17 cellular contexts compared by ENCODE assay signal in the genomic region with DNA sequence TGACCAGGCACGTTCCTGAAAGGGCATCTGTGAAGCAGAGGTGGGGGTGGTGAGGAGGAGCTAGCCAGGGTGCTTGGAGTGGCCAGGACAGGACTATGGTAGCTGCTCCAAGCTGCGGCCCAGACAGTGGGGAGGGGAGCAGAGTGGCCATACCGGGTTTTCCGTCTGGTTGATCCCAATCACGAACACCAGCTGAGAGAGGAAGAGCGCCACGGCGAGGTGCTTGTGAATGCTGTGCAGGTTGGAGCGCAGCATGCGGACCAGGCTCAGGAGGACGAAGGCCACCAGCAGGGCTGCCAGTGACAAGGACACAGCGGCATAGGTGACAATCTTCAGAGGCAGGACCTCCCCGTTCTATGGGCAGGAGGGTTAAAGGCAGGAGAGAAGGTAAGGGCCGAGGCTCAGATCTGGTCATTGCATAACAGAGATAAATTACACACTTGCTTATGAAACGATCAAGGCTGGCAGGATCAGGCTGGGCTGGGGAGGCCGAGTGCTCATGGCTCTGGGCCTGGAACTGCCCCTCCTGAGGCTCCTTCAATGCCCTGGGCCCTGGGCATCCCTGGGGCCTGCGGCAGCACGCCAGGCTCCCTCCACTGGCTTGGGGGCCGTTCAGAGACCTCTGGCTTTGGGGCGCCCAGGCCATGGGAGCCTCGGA. TPM values are rescaled to one million over a fixed set of nuclear protein-coding genes. Genes with fewer than 3 reads are reported as not detected.
DNase-seq lines count a peak whose midpoint lies in the region; ATAC-seq and TF ChIP-seq lines count a peak whose summit lies in the region.
"Had no signal": no experiment of that assay in that cellular context is flagged by ENCODE, and none has a peak within 500 bp of the region (broad histone marks: within the 10 kb centered on the region; RNA-seq: fewer than 3 reads in every experiment).

No MANE protein-coding gene starts in this region.

- intact Hi-C loops in Right ventricle myocardium superior (cut with DNase I) (no loop called here), posterior cingulate gyrus (cut with DNase I) (no loop called here)

- H3K9ac ChIP-seq in neural progenitor cell, result no peak overlapping the region
- H3K9ac ChIP-seq: GM23248 had no signal

- DNase-seq in Right ventricle myocardium superior, result no peak
- DNase-seq in right atrium auricular region (ENCODE audit: low spot score), result no peak
- no peak for DNase-seq in hepatocyte (ENCODE audit: low spot score)
- DNase-seq in neural progenitor cell (ENCODE audit: low spot score), result no peak
- no peak for DNase-seq in KBM-7
- no peak for DNase-seq in activated CD4-positive, alpha-beta T cell treated with anti-CD3 and anti-CD28 coated beads, Interleukin-2, amount 50 U/mL, for 4 hours
- no peak for DNase-seq in posterior cingulate gyrus
- DNase-seq: activated effector memory CD4-positive, alpha-beta T cell treated with anti-CD3 and anti-CD28 coated beads, Interleukin-2, amount 50 U/mL, for 16 hours; amygdala; CD4-positive, CD25-positive, alpha-beta regulatory T cell; NCI-H2081 treated with DMSO at 0.1 percent for 48 hours; NCI-H774; retina; stimulated activated CD4-positive, alpha-beta T cell treated with anti-CD3 and anti-CD28 coated beads, Interleukin-2, amount 100 ng/mL, for 24 hours; WERI-Rb-1 had no signal

- WGBS in hepatocyte (ENCODE audit: low lambda C conversion rate, missing lambda C conversion rate), result 87% methylated on average over 21 of the region's 21 CpGs

- peak overlapping the region; percentile 77 for H3K4me3 Mint-ChIP-seq in neural progenitor cell

- peaks cover 22% of the 10 kb centered on the region for H3K9me3 Mint-ChIP-seq in neural progenitor cell

- H3K36me3 Mint-ChIP-seq in neural progenitor cell, result peaks cover 43% of the 10 kb centered on the region

- ATAC-seq in Right ventricle myocardium superior (ENCODE audit: poor library complexity) (peak; percentile 28), HG03439 (IDR thresholded peaks at IDR 0.05; ENCODE audit: unreplicated experiment) (no peak)

- H3K27ac Mint-ChIP-seq in neural progenitor cell, result peak overlapping the region; percentile 99
- H3K27ac Mint-ChIP-seq: CD4-positive, CD25-positive, alpha-beta regulatory T cell had no signal

- H3K27me3 Mint-ChIP-seq in neural progenitor cell (ENCODE audit: insufficient read depth, low read depth), result peaks cover 13% of the 10 kb centered on the region

- in situ Hi-C loops in KBM-7 (cut with MboI; ENCODE audit: low pct_unique_long_range_greater_than_20kb, low sequenced_read_pairs), result no loop called here

- H3K9me2 ChIP-seq in hepatocyte (replicated peaks; ENCODE audit: insufficient read depth), result no peaks in the 10 kb centered on the region

- H3K9me3 ChIP-seq in right atrium auricular region, result peaks cover 0 to 9% of the 10 kb centered on the region in 2 donors
- peaks cover 5% of the 10 kb centered on the region for H3K9me3 ChIP-seq in hepatocyte (ENCODE audit: low read depth)
- H3K9me3 ChIP-seq in neural progenitor cell (ENCODE audit: low read depth), result peaks cover 5% of the 10 kb centered on the region

- H3K27me3 ChIP-seq in right atrium auricular region (no peaks in the 10 kb centered on the region), hepatocyte (no peaks in the 10 kb centered on the region), neural progenitor cell (peaks cover 22% of the 10 kb centered on the region)

- H3K4me3 ChIP-seq in right atrium auricular region (no peak overlapping the region), hepatocyte (no peak overlapping the region), neural progenitor cell (no peak overlapping the region)
- H3K4me3 ChIP-seq: GM23248 had no signal

- H3K4me2 ChIP-seq in hepatocyte, result no peak overlapping the region
- H3K4me2 ChIP-seq in neural progenitor cell, result peak overlapping the region; percentile 63

- H3K36me3 ChIP-seq in right atrium auricular region, result no peaks in the 10 kb centered on the region
- no peaks in the 10 kb centered on the region for H3K36me3 ChIP-seq in hepatocyte (replicated peaks; ENCODE audit: insufficient read depth, low read depth)
- H3K36me3 ChIP-seq in neural progenitor cell, result peaks cover 6% of the 10 kb centered on the region
- H3K36me3 ChIP-seq: WERI-Rb-1 had no signal

- H3K79me2 ChIP-seq in hepatocyte (no peaks in the 10 kb centered on the region), neural progenitor cell (ENCODE audit: low read depth) (no peaks in the 10 kb centered on the region)

- peaks cover 50% of the 10 kb centered on the region for H3K4me1 Mint-ChIP-seq in neural progenitor cell

- H2AFZ ChIP-seq in hepatocyte, result no peak overlapping the region
- no peak overlapping the region for H2AFZ ChIP-seq in neural progenitor cell (replicated peaks)
- H2AFZ ChIP-seq: GM23248 had no signal

- H4K20me1 ChIP-seq in hepatocyte (ENCODE audit: insufficient read depth, poor library complexity, severe bottlenecking), result no peaks in the 10 kb centered on the region
- H4K20me1 ChIP-seq in neural progenitor cell (ENCODE audit: low read depth), result peaks cover 35% of the 10 kb centered on the region

- peaks cover 29% of the 10 kb centered on the region for H3F3A ChIP-seq in neural progenitor cell (ENCODE audit: low read depth)

- H3K27ac ChIP-seq in right atrium auricular region (no peak overlapping the region), hepatocyte (peak overlapping the region; percentile 93), neural progenitor cell (no peak overlapping the region)
- H3K27ac ChIP-seq: GM23248, WERI-Rb-1 had no signal

- H3K4me1 ChIP-seq in right atrium auricular region (peaks cover 0 to 7% of the 10 kb centered on the region in 2 donors), hepatocyte (ENCODE audit: insufficient read depth) (peaks cover 28% of the 10 kb centered on the region), neural progenitor cell (peaks cover 28% of the 10 kb centered on the region)

- no peak for TF ChIP-seq CTCF in right atrium auricular region (IDR thresholded peaks at IDR 0.05)
- TF ChIP-seq CTCF in hepatocyte (IDR thresholded peaks at IDR 0.05; ENCODE audit: poor library complexity), result no peak
- TF ChIP-seq CTCF in neural progenitor cell (IDR thresholded peaks at IDR 0.05), result no peak

RNA-seq across cellular contexts. Expression of a gene that starts 41.5 kb away (rescaled TPM):
- total RNA-seq in Right ventricle myocardium superior (37.7 TPM), right atrium auricular region (10 to 100 TPM; 22.2 to 22.4 TPM), hepatocyte (36.0 and 40.9 TPM in 2 replicates), neural progenitor cell (ENCODE audit: low replicate concordance) (66.9 and 70.1 TPM in 2 replicates)
- polyA plus RNA-seq in hepatocyte, result 38.0 and 44.6 TPM in 2 replicates
